ENCODE assay signal across 8 cellular contexts in genomic region chr9:98795970-98796363, GRCh38. TPM values are rescaled to one million over a fixed set of nuclear protein-coding genes. Genes with fewer than 3 reads are reported as not detected.
A peak's percentile ranks its signal among the peaks of the same experiment; 100 is the strongest.
DNase-seq lines count a peak whose midpoint lies in the region; ATAC-seq, FAIRE-seq and TF ChIP-seq lines count a peak whose summit lies in the region.

No MANE protein-coding gene starts in this region.

- DNase-seq in cardiac muscle cell (ENCODE audit: low read depth in 1 of 2, low spot score in 1 of 2) (peak in 1 of 2 donors; percentile 42), Right ventricle myocardium inferior (ENCODE audit: missing footprints) (no peak), AML-193 (lab: John Stamatoyannopoulos, UW) (no peak), frontal cortex (ENCODE audit: low spot score in 2 of 2) (no peak)

- intact Hi-C loops in Right ventricle myocardium inferior (cut with DNase I) = no loop called here

- H3K36me3 Mint-ChIP-seq in nephron (ENCODE audit: low read depth) = no peaks in the 10 kb centered on the region

- peaks cover 3% of the 10 kb centered on the region for H3K27me3 Mint-ChIP-seq in nephron (ENCODE audit: low read depth)

- no peaks in the 10 kb centered on the region for H3K9me3 ChIP-seq in cardiac muscle cell (ENCODE audit: low read depth)
- no peaks in the 10 kb centered on the region for H3K9me3 ChIP-seq in esophagus (ENCODE audit: control insufficient read depth in 2 of 2, insufficient read depth in 1 of 2, low read depth in 1 of 2, low read length in 1 of 2)

- no peak for FAIRE-seq in frontal cortex (lab: Jason Lieb, UNC)

- WGBS in esophagus, 2 donors = 1% methylated on average over 48 of the region's 48 CpGs

- H3K27me3 ChIP-seq in cardiac muscle cell (no peaks in the 10 kb centered on the region), esophagus (ENCODE audit: control insufficient read depth in 1 of 2, insufficient read depth in 2 of 2, low read length in 2 of 2) (no peaks in the 10 kb centered on the region)

- peaks cover 37% of the 10 kb centered on the region for H3K4me1 Mint-ChIP-seq in nephron

- peak overlapping the region; percentile 68 to 86 (median 80) for H3K4me3 Mint-ChIP-seq in nephron

- TF ChIP-seq CTCF in cardiac muscle cell (IDR thresholded peaks at IDR 0.05; ENCODE audit: low read depth, low read length) = no peak
- TF ChIP-seq CTCF in VCaP (conservative IDR thresholded peaks at IDR 0.05) = no peak
- no peak for TF ChIP-seq CTCF in nephron (IDR thresholded peaks at IDR 0.05; ENCODE audit: unreplicated experiment in 3 of 3)

- peak overlapping the region in 2 of 3 experiments; percentile 27 to 44 for H3K27ac Mint-ChIP-seq in nephron

- no peaks in the 10 kb centered on the region for H3K36me3 ChIP-seq in cardiac muscle cell
- no peaks in the 10 kb centered on the region for H3K36me3 ChIP-seq in esophagus (ENCODE audit: control insufficient read depth in 2 of 2, insufficient read depth in 2 of 2, low read length in 1 of 2)

- ATAC-seq in Right ventricle myocardium inferior (no peak), HG03039 (IDR thresholded peaks at IDR 0.05; ENCODE audit: unreplicated experiment) (peak; percentile 32)

- H3K9me3 Mint-ChIP-seq in nephron = peaks cover 12% of the 10 kb centered on the region

- H3K4me1 ChIP-seq in cardiac muscle cell (ENCODE audit: low read depth) = peaks cover 13% of the 10 kb centered on the region
- peaks cover 0 to 6% of the 10 kb centered on the region in 2 donors for H3K4me1 ChIP-seq in esophagus (ENCODE audit: control insufficient read depth in 2 of 2, insufficient read depth in 2 of 2, low read length in 1 of 2)

- H3K4me3 ChIP-seq in cardiac muscle cell (peak overlapping the region; percentile 70), esophagus (ENCODE audit: low read depth in 1 of 2, low read length in 2 of 2) (peak overlapping the region; percentile 69 to 78)

- H3K27ac ChIP-seq in cardiac muscle cell (no peak overlapping the region), VCaP (peak overlapping the region; percentile 79), esophagus (ENCODE audit: low read depth in 2 of 2, low read length in 1 of 2) (peak overlapping the region; percentile 57 to 77)

RNA-seq across cellular contexts. Expression of gene ANKS6, which starts 0.4 kb away (rescaled TPM):
- total RNA-seq in cardiac muscle cell (25.8 and 40.3 TPM in 2 replicates), Right ventricle myocardium inferior (4.4 TPM), frontal cortex (2.4 TPM)
- polyA plus RNA-seq in cardiac muscle cell (25.5 and 33.5 TPM in 2 replicates), esophagus (10 to 100 TPM in 1 of 2 donors, 1 to 10 TPM in 1; 9.6 to 12.9 TPM)

RNA-seq across cellular contexts. Expression of gene GALNT12, which starts 11.5 kb away (rescaled TPM):
- total RNA-seq in cardiac muscle cell = 5.8 and 19.7 TPM in 2 replicates
- polyA plus RNA-seq in cardiac muscle cell = 4.2 and 12.5 TPM in 2 replicates
- 0.54 TPM for total RNA-seq in Right ventricle myocardium inferior
- 10 to 100 TPM; 19.6 to 20.7 TPM for polyA plus RNA-seq in esophagus
- 0.82 TPM for total RNA-seq in frontal cortex
